In genomic region chr15:72855791-72856190, GRCh38 we compare ENCODE assay signal across 25 cellular contexts.
"Had no signal": no experiment of that assay in that cellular context is flagged by ENCODE, and none has a peak within 500 bp of the region (broad histone marks: within the 10 kb centered on the region; RNA-seq: fewer than 3 reads in every experiment).

No MANE protein-coding gene starts in this region.

- H3K36me3 ChIP-seq: colonic mucosa, gastroesophageal sphincter, heart left ventricle, left lung, lower lobe of right lung had no signal

- H3K9me3 ChIP-seq: colonic mucosa, gastroesophageal sphincter, heart left ventricle, left lung, lower lobe of right lung, mucosa of descending colon had no signal

- H3K27me3 ChIP-seq: colonic mucosa, gastroesophageal sphincter, hepatocyte, left lung had no signal

- H3K4me1 ChIP-seq: colonic mucosa, foreskin keratinocyte, heart left ventricle, left lung, lower lobe of right lung had no signal

- H3K4me3 ChIP-seq: colonic mucosa, gastroesophageal sphincter, heart left ventricle, hepatocyte, left lung, lower lobe of right lung, mucosa of descending colon had no signal

- DNase-seq: colonic mucosa; cortex of kidney; effector CD8-positive, alpha-beta T cell; effector memory CD8-positive, alpha-beta T cell; endodermal cell; erythroblast; foreskin keratinocyte; heart left ventricle; hypothalamus; immature natural killer cell; islet precursor cell; kidney; kidney glomerular epithelial cell; left cardiac atrium; left lung; left ventricle myocardium superior; lower lobe of right lung; mesenchymal stem cell; mucosa of descending colon had no signal

- H3K4me2 ChIP-seq: hepatocyte had no signal

- H2AFZ ChIP-seq: hepatocyte had no signal

- FAIRE-seq: endometrium, frontal cortex, kidney had no signal

- ATAC-seq: effector memory CD8-positive, alpha-beta T cell; esophagus mucosa; foreskin keratinocyte; gastroesophageal sphincter; heart left ventricle; left cardiac atrium; left lung; left ventricle myocardium superior; lower lobe of right lung; mucosa of descending colon had no signal

- H3K27ac ChIP-seq: colonic mucosa, epithelial cell of prostate, foreskin keratinocyte, gastroesophageal sphincter, heart left ventricle, hepatocyte, left lung, lower lobe of right lung had no signal
